In the genomic region with DNA sequence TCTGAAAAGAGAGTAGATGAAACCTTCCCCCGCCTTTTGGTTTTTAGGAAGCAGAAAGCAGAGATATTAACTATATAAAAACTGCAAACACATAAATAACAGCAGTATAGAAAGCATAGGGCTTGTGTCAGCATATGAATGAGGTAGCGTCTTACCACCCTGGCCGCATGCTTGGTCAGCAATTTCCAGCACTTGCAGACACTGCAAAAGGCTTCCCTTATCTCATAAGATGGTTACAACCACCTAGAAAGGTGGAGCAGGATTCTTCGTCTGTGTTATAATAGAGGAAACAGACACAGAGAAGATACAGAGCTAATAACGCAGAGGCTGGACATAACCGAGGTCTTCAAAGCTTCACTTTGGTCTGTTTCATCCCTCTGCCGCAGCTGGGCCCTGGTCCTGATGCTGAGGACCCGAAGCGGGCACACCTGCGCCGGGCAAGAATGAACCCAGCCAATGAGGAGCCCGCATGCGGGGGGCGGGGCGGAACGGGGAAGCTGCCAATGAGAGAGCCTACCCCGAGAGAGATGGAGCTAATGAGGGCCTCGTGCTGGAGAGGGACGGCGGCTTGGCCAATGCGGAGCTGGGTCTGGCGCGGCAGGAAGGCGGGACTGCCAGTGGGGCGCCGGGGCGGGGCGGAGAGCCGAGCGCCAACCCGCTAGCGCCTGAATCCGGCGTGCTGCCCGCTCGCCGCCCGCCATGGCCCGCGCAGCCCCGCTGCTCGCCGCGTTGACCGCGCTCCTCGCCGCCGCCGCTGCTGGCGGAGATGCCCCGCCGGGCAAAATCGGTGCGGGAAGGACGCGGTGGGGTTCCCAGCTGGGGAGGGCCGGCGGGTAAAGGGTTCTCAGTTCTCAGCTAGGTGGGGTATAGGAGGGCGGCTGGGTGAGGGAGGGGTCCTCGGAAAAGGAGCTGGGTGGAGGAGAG, we compare ENCODE assay signal across 8 cellular contexts. TPM values are rescaled to one million over a fixed set of nuclear protein-coding genes. Genes with fewer than 3 reads are reported as not detected.
DNase-seq lines count a peak whose midpoint lies in the region; ATAC-seq, FAIRE-seq and TF ChIP-seq lines count a peak whose summit lies in the region.

PCYOX1L (plus strand) TSS at position 677 of the 924 bp plus-strand sequence; CDS start at position 700, 23 bp downstream.

- FAIRE-seq in GM12891 (lab: Jason Lieb, UNC): peak; percentile 90

- peak within 1 kb of the TSS; percentile 84 for H3K4me2 ChIP-seq in parathyroid adenoma (ENCODE audit: low read length)

- DNase-seq in GM12891 (ENCODE audit: insufficient read length, low spot score) (peak; percentile 96), NCI-H1417 treated with DMSO at 0.1 percent for 48 hours (lab: John Stamatoyannopoulos, UW) (peak; percentile 79), SW 1271 (lab: John Stamatoyannopoulos, UW) (peak; percentile 78 to 96), cardiac septum (ENCODE audit: low spot score) (peak; percentile 98), tibial nerve (ENCODE audit: low spot score in 2 of 2) (peak; percentile 85 to 92)
- DNase-seq in activated naive CD8-positive, alpha-beta T cell treated with anti-CD3 and anti-CD28 coated beads, Interleukin-2, amount 50 U/mL, for 16 hours (ENCODE audit: low read depth, low spot score): peak; percentile 97

- peak within 1 kb of the TSS; percentile 40 for H3K9ac ChIP-seq in parathyroid adenoma

- TF ChIP-seq EP300 in tibial nerve (IDR thresholded peaks at IDR 0.05): peak in 1 of 2 donors; percentile 35

- TF ChIP-seq CTCF in parathyroid adenoma (IDR thresholded peaks at IDR 0.05) (no peak), tibial nerve (IDR thresholded peaks at IDR 0.05) (peak in 1 of 5 experiments; percentile 40)

- no peaks in the 10 kb centered on the region for H3K79me2 ChIP-seq in parathyroid adenoma

- 1 to 2% methylated on average over 34 to 36 of the region's 61 CpGs for WGBS in tibial nerve, 2 donors

- peak; percentile 100 for ATAC-seq in HG02798 (IDR thresholded peaks at IDR 0.05; ENCODE audit: poor library complexity, unreplicated experiment)

- H3K4me3 ChIP-seq in parathyroid adenoma (ENCODE audit: low read depth, low read length) (peak within 1 kb of the TSS; percentile 75), tibial nerve (peak within 1 kb of the TSS; percentile 54 to 90 (median 72))

- H3K27me3 ChIP-seq in parathyroid adenoma (ENCODE audit: control insufficient read depth, insufficient read depth, low read length) (no peaks in the 10 kb centered on the region), tibial nerve (no peaks in the 10 kb centered on the region)

- no peaks in the 10 kb centered on the region for H3K36me3 ChIP-seq in parathyroid adenoma (ENCODE audit: control insufficient read depth, insufficient read depth, low read length)
- peaks cover 0 to 32% (median 0%) of the 10 kb centered on the region in 3 donors for H3K36me3 ChIP-seq in tibial nerve

- H3K4me1 ChIP-seq in parathyroid adenoma (peaks cover 9% of the 10 kb centered on the region), tibial nerve (peaks cover 0 to 22% (median 1%) of the 10 kb centered on the region in 4 donors)

- H3K27ac ChIP-seq in parathyroid adenoma (peak within 1 kb of the TSS; percentile 55), tibial nerve (peak within 1 kb of the TSS; percentile 61 to 87 (median 85))

- TF ChIP-seq POLR2A in GM12891 (IDR thresholded peaks at IDR 0.05; ENCODE audit: low read depth, low read length) (no peak), tibial nerve (IDR thresholded peaks at IDR 0.05) (peak; percentile 24 to 69)

- H2AFZ ChIP-seq in parathyroid adenoma: peak within 1 kb of the TSS; percentile 86

- no peaks in the 10 kb centered on the region for H3K9me3 ChIP-seq in parathyroid adenoma (ENCODE audit: control insufficient read depth, low read length)
- H3K9me3 ChIP-seq in tibial nerve: no peaks in the 10 kb centered on the region

- intact Hi-C loops in cardiac septum (cut with DNase I): loop anchor here (5.0 kb wide), 1 partner anchor 90 kb away; no protein-coding TSS in a partner anchor

TF ChIP-seq in GM12891, 5 proteins besides CTCF, POLR2A, EP300 and RAD21:
- TF ChIP-seq SPI1 (IDR thresholded peaks at IDR 0.05; ENCODE audit: low read depth, low read length): no peak
- TF ChIP-seq POLR2AphosphoS5 (IDR thresholded peaks at IDR 0.05; ENCODE audit: low read depth, low read length): peak; percentile 50; the same call in 1 of the 2 replicates

RNA-seq across cellular contexts. Expression of gene PCYOX1L, which starts in this region (rescaled TPM):
- 8.9 TPM for polyA plus RNA-seq in GM12891 (2012; ENCODE audit: low read depth, missing spikeins)
- total RNA-seq in cardiac septum: 4.3 TPM
- total RNA-seq in tibial nerve: 1 to 10 TPM; 5.0 to 8.2 (median 6.7) TPM

Comparison
In these comparisons a context has a peak if more than half of its experiments do, and no peak if none do; other contexts are left out.
1. Peak in every context shown above with its lines: DNase-seq, ATAC-seq, H3K4me3 ChIP-seq and H3K27ac ChIP-seq.